Comparison of ENCODE assay signal across 8 cellular contexts in the genomic region with DNA sequence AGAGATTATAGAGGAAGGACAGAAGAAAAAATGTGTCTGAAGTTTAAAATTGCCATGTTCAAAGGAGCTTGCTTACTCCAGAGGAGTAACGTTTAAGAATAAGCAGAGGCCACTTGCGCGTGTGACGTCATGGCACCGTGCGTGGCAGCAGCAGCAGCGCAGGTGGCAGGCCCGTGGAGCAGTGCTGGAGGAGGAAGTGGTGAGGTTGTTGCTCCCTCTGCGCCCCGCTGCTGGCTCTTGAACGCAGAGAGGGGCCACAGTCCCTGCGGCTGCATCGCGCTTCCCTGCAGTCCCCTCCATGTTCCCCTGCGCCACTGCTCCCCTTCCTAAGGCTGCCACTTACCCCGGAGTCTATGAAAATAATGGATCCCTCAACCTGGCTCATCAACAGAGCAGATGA. TPM values are rescaled to one million over a fixed set of nuclear protein-coding genes. Genes with fewer than 3 reads are reported as not detected.
DNase-seq lines count a peak whose midpoint lies in the region; ATAC-seq lines count a peak whose summit lies in the region.

No MANE protein-coding gene starts in this region.

- DNase-seq in activated T-helper 1 cell treated with anti-CD3 and anti-CD28 coated beads, Interleukin-12 subunit alpha, Interleukin-12 subunit beta, Interleukin-2, Interleukin-4 antibody, amounts not matched to agents 30 ng/mL and 10 ng/mL and 1 ng/mL, durations not matched to agents 14 hours and 24 hours and 36 hours (ENCODE audit: low spot score): peak; percentile 75
- DNase-seq in left colon: peak in 1 of 2 donors; percentile 52
- DNase-seq in stimulated activated CD8-positive, alpha-beta memory T cell treated with anti-CD3 and anti-CD28 coated beads, Interleukin-12 subunit alpha, Interleukin-12 subunit beta, amount 100 ng/mL, for 4 hours (ENCODE audit: low read depth): peak; percentile 58
- no peak for DNase-seq in NCI-H146 treated with DMSO at 0.1 percent for 48 hours (lab: John Stamatoyannopoulos, UW; ENCODE audit: unreplicated experiment)

- no peaks in the 10 kb centered on the region for H3K9me3 Mint-ChIP-seq in IgD-negative memory B cell
- no peaks in the 10 kb centered on the region for H3K9me3 Mint-ChIP-seq in activated T-helper 1 cell treated with anti-CD3 and anti-CD28 coated beads, Interleukin-12 subunit alpha, Interleukin-12 subunit beta, Interleukin-2, Interleukin-4 antibody, amounts not matched to agents 30 ng/mL and 10 ng/mL and 1 ng/mL, durations not matched to agents 14 hours and 24 hours and 36 hours

- H3K4me3 Mint-ChIP-seq in IgD-negative memory B cell: peak overlapping the region in 2 of 4 donors; percentile 29 to 49
- peak overlapping the region; percentile 58 for H3K4me3 Mint-ChIP-seq in activated T-helper 1 cell treated with anti-CD3 and anti-CD28 coated beads, Interleukin-12 subunit alpha, Interleukin-12 subunit beta, Interleukin-2, Interleukin-4 antibody, amounts not matched to agents 30 ng/mL and 10 ng/mL and 1 ng/mL, durations not matched to agents 14 hours and 24 hours and 36 hours

- H3K27me3 Mint-ChIP-seq in IgD-negative memory B cell: no peaks in the 10 kb centered on the region
- no peaks in the 10 kb centered on the region for H3K27me3 Mint-ChIP-seq in activated T-helper 1 cell treated with anti-CD3 and anti-CD28 coated beads, Interleukin-12 subunit alpha, Interleukin-12 subunit beta, Interleukin-2, Interleukin-4 antibody, amounts not matched to agents 30 ng/mL and 10 ng/mL and 1 ng/mL, durations not matched to agents 14 hours and 24 hours and 36 hours (ENCODE audit: insufficient read depth)

- ATAC-seq in left colon (peak; percentile 20), GM18517 (IDR thresholded peaks at IDR 0.05; ENCODE audit: unreplicated experiment) (no peak), HG02571 (IDR thresholded peaks at IDR 0.05; ENCODE audit: unreplicated experiment) (no peak), HG03139 (IDR thresholded peaks at IDR 0.05; ENCODE audit: unreplicated experiment) (no peak)

- H3K36me3 Mint-ChIP-seq in IgD-negative memory B cell: peaks cover 16% of the 10 kb centered on the region
- H3K36me3 Mint-ChIP-seq in activated T-helper 1 cell treated with anti-CD3 and anti-CD28 coated beads, Interleukin-12 subunit alpha, Interleukin-12 subunit beta, Interleukin-2, Interleukin-4 antibody, amounts not matched to agents 30 ng/mL and 10 ng/mL and 1 ng/mL, durations not matched to agents 14 hours and 24 hours and 36 hours (ENCODE audit: low read depth): peaks cover 41% of the 10 kb centered on the region

- peak overlapping the region; percentile 86 to 94 (median 93) for H3K27ac Mint-ChIP-seq in IgD-negative memory B cell
- peak overlapping the region; percentile 91 for H3K27ac Mint-ChIP-seq in activated T-helper 1 cell treated with anti-CD3 and anti-CD28 coated beads, Interleukin-12 subunit alpha, Interleukin-12 subunit beta, Interleukin-2, Interleukin-4 antibody, amounts not matched to agents 30 ng/mL and 10 ng/mL and 1 ng/mL, durations not matched to agents 14 hours and 24 hours and 36 hours

- intact Hi-C loops in activated T-helper 1 cell treated with anti-CD3 and anti-CD28 coated beads, Interleukin-12 subunit alpha, Interleukin-12 subunit beta, Interleukin-2, Interleukin-4 antibody, amounts not matched to agents 30 ng/mL and 10 ng/mL and 1 ng/mL, durations not matched to agents 14 hours and 24 hours and 36 hours (cut with micrococcal nuclease): loop anchor here (1.0 to 5.0 kb wide), 4 partner anchors 17 to 115 kb away; a partner anchor contains a TSS
- intact Hi-C loops in left colon (cut with DNase I, micrococcal nuclease): no loop called here

- peaks cover 23 to 28% (median 27%) of the 10 kb centered on the region in 3 donors for H3K4me1 Mint-ChIP-seq in IgD-negative memory B cell
- peaks cover 38% of the 10 kb centered on the region for H3K4me1 Mint-ChIP-seq in activated T-helper 1 cell treated with anti-CD3 and anti-CD28 coated beads, Interleukin-12 subunit alpha, Interleukin-12 subunit beta, Interleukin-2, Interleukin-4 antibody, amounts not matched to agents 30 ng/mL and 10 ng/mL and 1 ng/mL, durations not matched to agents 14 hours and 24 hours and 36 hours (ENCODE audit: low read depth)

RNA-seq across cellular contexts. Expression of a gene that starts 37.5 kb away (rescaled TPM):
- polyA plus RNA-seq in IgD-negative memory B cell: 248 TPM
- 288 and 290 TPM in 2 replicates for total RNA-seq in activated T-helper 1 cell treated with anti-CD3 and anti-CD28 coated beads, Interleukin-12 subunit alpha, Interleukin-12 subunit beta, Interleukin-2, Interleukin-4 antibody, amounts not matched to agents 30 ng/mL and 10 ng/mL and 1 ng/mL, durations not matched to agents 14 hours and 24 hours and 36 hours
- 100 to 1,000 TPM; 211 to 218 TPM for total RNA-seq in left colon
